ENCODE assay signal across 22 cellular contexts in genomic region chr4:103268746-103269145, GRCh38.
DNase-seq lines count a peak whose midpoint lies in the region; ATAC-seq, FAIRE-seq and TF ChIP-seq lines count a peak whose summit lies in the region.
"Had no signal": no experiment of that assay in that cellular context is flagged by ENCODE, and none has a peak within 500 bp of the region (broad histone marks: within the 10 kb centered on the region; RNA-seq: fewer than 3 reads in every experiment).

No MANE protein-coding gene starts in this region.

- H3K23me2 ChIP-seq in H1 (ENCODE audit: low read depth, low read length) = no peaks in the 10 kb centered on the region

- H3K36me3 Mint-ChIP-seq in effector memory CD8-positive, alpha-beta T cell (ENCODE audit: insufficient read depth) = no peaks in the 10 kb centered on the region
- H3K36me3 Mint-ChIP-seq: CD8-positive, alpha-beta T cell; IgD-negative memory B cell had no signal

- TF ChIP-seq EP300 in H1 (IDR thresholded peaks at IDR 0.05; ENCODE audit: borderline replicate concordance in 1 of 2, low read depth in 2 of 2, low read length in 2 of 2) = no peak

- H2BK12ac ChIP-seq in H1 (ENCODE audit: low read depth, low read length) = no peak overlapping the region
- no peak overlapping the region for H2BK12ac ChIP-seq in neuronal stem cell (ENCODE audit: low read length)

- H4K8ac ChIP-seq in H1 (ENCODE audit: extremely low read depth, insufficient read depth, low read length) (no peak overlapping the region), neuronal stem cell (ENCODE audit: low read depth, low read length) (no peak overlapping the region)

- H2AFZ ChIP-seq in mammary epithelial cell (ENCODE audit: low read depth, low read length) (no peak overlapping the region), H1 (ENCODE audit: low read length) (no peak overlapping the region), neuronal stem cell (ENCODE audit: low read length) (no peak overlapping the region)

- H3K4me3 Mint-ChIP-seq in effector memory CD8-positive, alpha-beta T cell = no peak overlapping the region
- H3K4me3 Mint-ChIP-seq: B cell; CD8-positive, alpha-beta T cell; IgD-negative memory B cell had no signal

- H2BK120ac ChIP-seq in H1 (replicated peaks; ENCODE audit: low read depth, low read length) (no peak overlapping the region), neuronal stem cell (ENCODE audit: low read depth, low read length) (no peak overlapping the region)

- H3K4me3 ChIP-seq in mammary epithelial cell (replicated peaks in 1 of 3; ENCODE audit: insufficient read depth in 1 of 3, low read depth in 2 of 3, low read length in 3 of 3) = no peak overlapping the region
- no peak overlapping the region for H3K4me3 ChIP-seq in breast epithelium
- H3K4me3 ChIP-seq in H1 (ENCODE audit: extremely low read depth in 1 of 4, insufficient read depth in 2 of 4, low read depth in 3 of 4, low read length in 4 of 4) = no peak overlapping the region
- H3K4me3 ChIP-seq in neuronal stem cell (ENCODE audit: low read length in 2 of 2) = no peak overlapping the region
- H3K4me3 ChIP-seq in right atrium auricular region = no peak overlapping the region
- H3K4me3 ChIP-seq: BLaER1 treated with 17β-estradiol and CSF1 and Interleukin-3, amounts not matched to agents 10 nM and 100 nM; HAP-1 had no signal

- ATAC-seq in effector memory CD8-positive, alpha-beta T cell (replicated peaks) = no peak
- no peak for ATAC-seq in GM19467 (IDR thresholded peaks at IDR 0.05; ENCODE audit: unreplicated experiment)
- ATAC-seq: CD8-positive, alpha-beta T cell had no signal

- CTCF ChIA-PET in mammary epithelial cell (lab: Charles Lee; ENCODE audit: low non-redundant PET) (no interaction called here), H1 (lab: Charles Lee; ENCODE audit: partially characterized antibody) (no interaction called here)

- no peak overlapping the region for H3K18ac ChIP-seq in H1 (ENCODE audit: extremely low read depth, low read length)
- H3K18ac ChIP-seq in neuronal stem cell (ENCODE audit: low read length) = no peak overlapping the region

- H2BK15ac ChIP-seq in H1 (ENCODE audit: low read length) (no peak overlapping the region), neuronal stem cell (ENCODE audit: low read length) (no peak overlapping the region)

- H3K14ac ChIP-seq in H1 (ENCODE audit: insufficient read length) = peak overlapping the region; percentile 72
- no peak overlapping the region for H3K14ac ChIP-seq in neuronal stem cell (ENCODE audit: low read length)

- no peak for TF ChIP-seq RAD21 in H1 (IDR thresholded peaks at IDR 0.05 in 1 of 2, conservative IDR thresholded peaks at IDR 0.05 in 1 of 2; ENCODE audit: low read depth in 2 of 2, low read length in 2 of 2)

- H3K9me3 ChIP-seq in mammary epithelial cell (replicated peaks; ENCODE audit: insufficient read depth, low read length) (peaks cover 3% of the 10 kb centered on the region), breast epithelium (peaks cover 0 to 10% of the 10 kb centered on the region in 2 donors), H1 (ENCODE audit: insufficient read depth in 2 of 2, low read depth in 1 of 2, low read length in 1 of 2) (peaks cover 3 to 6% of the 10 kb centered on the region in 2 experiments; a peak in 1 of 4 replicates), neuronal stem cell (replicated peaks in 1 of 2; ENCODE audit: control insufficient read depth in 2 of 2, insufficient read depth in 1 of 2, low read depth in 1 of 2, low read length in 2 of 2) (peaks cover 2 to 12% of the 10 kb centered on the region in 2 donors), right atrium auricular region (peaks cover 0 to 10% of the 10 kb centered on the region in 2 donors)
- H3K9me3 ChIP-seq: HAP-1 had no signal

- BruUV-seq in mammary epithelial cell (replicated peaks; lab: Mats Ljungman, UMichigan) = no TSS peak

- POLR2A ChIA-PET in H1 (lab: Charles Lee; ENCODE audit: partially characterized antibody) = no interaction called here

- no peak overlapping the region for H3K27ac Mint-ChIP-seq in effector memory CD8-positive, alpha-beta T cell
- H3K27ac Mint-ChIP-seq: B cell; CD8-positive, alpha-beta T cell; IgD-negative memory B cell had no signal

- H2AK5ac ChIP-seq in H1 (ENCODE audit: low read depth, low read length) (no peak overlapping the region), neuronal stem cell (ENCODE audit: low read depth, low read length) (no peak overlapping the region)

- no peak overlapping the region for H2BK20ac ChIP-seq in H1 (ENCODE audit: low read length)

- intact Hi-C loops in mammary epithelial cell (cut with micrococcal nuclease) (no loop called here), breast epithelium (cut with DNase I; ENCODE audit: low total_unique reads) (no loop called here)

- H3K4me1 ChIP-seq in mammary epithelial cell (ENCODE audit: insufficient read depth, low read length) = peaks cover 11% of the 10 kb centered on the region
- H3K4me1 ChIP-seq in breast epithelium = no peaks in the 10 kb centered on the region
- no peaks in the 10 kb centered on the region for H3K4me1 ChIP-seq in H1 (replicated peaks in 1 of 4; ENCODE audit: control insufficient read depth in 3 of 4, insufficient read depth in 4 of 4, low read length in 3 of 4)
- H3K4me1 ChIP-seq in neuronal stem cell (ENCODE audit: control insufficient read depth in 2 of 2, insufficient read depth in 1 of 2, low read depth in 1 of 2, low read length in 2 of 2) = no peaks in the 10 kb centered on the region
- H3K4me1 ChIP-seq in right atrium auricular region = no peaks in the 10 kb centered on the region
- H3K4me1 ChIP-seq: BLaER1 treated with 17β-estradiol and CSF1 and Interleukin-3, amounts not matched to agents 10 nM and 100 nM; HAP-1 had no signal

- H3K79me2 ChIP-seq in mammary epithelial cell (ENCODE audit: insufficient read depth, low read length) = no peaks in the 10 kb centered on the region
- no peaks in the 10 kb centered on the region for H3K79me2 ChIP-seq in H1 (ENCODE audit: control insufficient read depth in 1 of 2, insufficient read depth in 2 of 2, low read length in 2 of 2)

- H4K20me1 ChIP-seq in mammary epithelial cell (ENCODE audit: insufficient read depth, low read length) (no peaks in the 10 kb centered on the region), H1 (replicated peaks in 1 of 2; ENCODE audit: control insufficient read depth in 1 of 2, insufficient read depth in 2 of 2, low read length in 2 of 2) (no peaks in the 10 kb centered on the region)
- H4K20me1 ChIP-seq: BLaER1 treated with 17β-estradiol and CSF1 and Interleukin-3, amounts not matched to agents 10 nM and 100 nM had no signal

- H3K27me3 ChIP-seq in mammary epithelial cell (ENCODE audit: insufficient read depth, low read length) = no peaks in the 10 kb centered on the region
- no peaks in the 10 kb centered on the region for H3K27me3 ChIP-seq in breast epithelium
- no peaks in the 10 kb centered on the region for H3K27me3 ChIP-seq in H1 (replicated peaks in 1 of 4; ENCODE audit: control insufficient read depth in 3 of 4, extremely low read depth in 1 of 4, insufficient read depth in 3 of 4, low read length in 3 of 4)
- H3K27me3 ChIP-seq in neuronal stem cell (ENCODE audit: control insufficient read depth in 3 of 3, insufficient read depth in 3 of 3, low read depth in 1 of 3, low read length in 3 of 3) = no peaks in the 10 kb centered on the region
- H3K27me3 ChIP-seq in right atrium auricular region = no peaks in the 10 kb centered on the region
- H3K27me3 ChIP-seq: BLaER1 treated with 17β-estradiol and CSF1 and Interleukin-3, amounts not matched to agents 10 nM and 100 nM had no signal

- H4K5ac ChIP-seq in H1 (ENCODE audit: insufficient read length, low read depth, low read length) = no peak overlapping the region

- H3K4me2 ChIP-seq in mammary epithelial cell (ENCODE audit: insufficient read depth, low read depth, low read length) = no peak overlapping the region
- H3K4me2 ChIP-seq in H1 (ENCODE audit: insufficient read depth in 1 of 2, low read depth in 2 of 2, low read length in 2 of 2) = no peak overlapping the region
- no peak overlapping the region for H3K4me2 ChIP-seq in neuronal stem cell (ENCODE audit: insufficient read depth, low read length, poor library complexity, severe bottlenecking)
- H3K4me2 ChIP-seq: BLaER1 treated with 17β-estradiol and CSF1 and Interleukin-3, amounts not matched to agents 10 nM and 100 nM had no signal

- H3K27ac ChIP-seq in mammary epithelial cell (ENCODE audit: insufficient read depth, low read depth, low read length) (no peak overlapping the region), breast epithelium (no peak overlapping the region), H1 (ENCODE audit: low read depth, low read length) (no peak overlapping the region), neuronal stem cell (replicated peaks; ENCODE audit: low read length) (no peak overlapping the region), right atrium auricular region (no peak overlapping the region)
- H3K27ac ChIP-seq: BLaER1 treated with 17β-estradiol and CSF1 and Interleukin-3, amounts not matched to agents 10 nM and 100 nM; HL-60 had no signal

- TF ChIP-seq POLR2A in breast epithelium (IDR thresholded peaks at IDR 0.05) = no peak
- no peak for TF ChIP-seq POLR2A in H1 (IDR thresholded peaks at IDR 0.05; ENCODE audit: control extremely low read depth in 1 of 2, low read depth in 2 of 2, low read length in 2 of 2)

- H3K9me3 Mint-ChIP-seq in effector memory CD8-positive, alpha-beta T cell = no peaks in the 10 kb centered on the region

- H2BK5ac ChIP-seq in H1 (ENCODE audit: low read depth, low read length) (no peak overlapping the region), neuronal stem cell (ENCODE audit: low read length) (no peak overlapping the region)

- H3K56ac ChIP-seq in H1 (replicated peaks; ENCODE audit: insufficient read length, low read depth, low read length) = no peak overlapping the region

- H3K23ac ChIP-seq in H1 (ENCODE audit: insufficient read length) = no peak overlapping the region
- H3K23ac ChIP-seq in neuronal stem cell (ENCODE audit: low read depth, low read length, poor library complexity) = no peak overlapping the region

- FAIRE-seq in H1 (lab: Jason Lieb, UNC) = no peak
- FAIRE-seq: GM12892, GM18507, HTR-8/SVneo had no signal

- H3K27me3 Mint-ChIP-seq in effector memory CD8-positive, alpha-beta T cell = peaks cover 15 to 40% of the 10 kb centered on the region in 2 donors
- H3K27me3 Mint-ChIP-seq: IgD-negative memory B cell had no signal

- no peak for TF ChIP-seq CTCF in mammary epithelial cell (conservative IDR thresholded peaks at IDR 0.05 in 1 of 2, IDR thresholded peaks at IDR 0.05 in 1 of 2; ENCODE audit: extremely low read depth in 1 of 2, insufficient read depth in 1 of 2, low read depth in 1 of 2, low read length in 2 of 2)
- TF ChIP-seq CTCF in breast epithelium (IDR thresholded peaks at IDR 0.05) = no peak
- no peak for TF ChIP-seq CTCF in H1 (IDR thresholded peaks at IDR 0.05; ENCODE audit: control extremely low read depth in 1 of 3, insufficient read depth in 1 of 3, low read depth in 1 of 3, low read length in 3 of 3)
- TF ChIP-seq CTCF in right atrium auricular region (IDR thresholded peaks at IDR 0.05) = no peak

- no peaks in the 10 kb centered on the region for H3K4me1 Mint-ChIP-seq in effector memory CD8-positive, alpha-beta T cell (ENCODE audit: low read depth in 2 of 2)
- H3K4me1 Mint-ChIP-seq: B cell, IgD-negative memory B cell had no signal

- H3K4ac ChIP-seq in H1 (replicated peaks; ENCODE audit: insufficient read length, low read depth, low read length) (no peak overlapping the region), neuronal stem cell (ENCODE audit: low read length) (peak overlapping the region; percentile 23)

- DNase-seq in mammary epithelial cell (peak; percentile 9), breast epithelium (ENCODE audit: low spot score in 2 of 2) (no peak), HK-2 (ENCODE audit: unreplicated experiment) (peak; percentile 1), H1 (ENCODE audit: low read depth in 1 of 2, low spot score in 2 of 2) (no peak), neuronal stem cell (ENCODE audit: low spot score) (no peak), right atrium auricular region (ENCODE audit: low spot score) (no peak)
- no peak for DNase-seq in effector memory CD8-positive, alpha-beta T cell
- DNase-seq: 8988T; Calu3; CD8-positive, alpha-beta T cell; GDM1; GOT3; KBM-7 had no signal

- dilution Hi-C loops in mammary epithelial cell (cut with HindIII; ENCODE audit: low sequenced_read_pairs) = no loop called here

- H3K36me3 ChIP-seq in mammary epithelial cell (ENCODE audit: insufficient read depth, low read length) = no peaks in the 10 kb centered on the region
- H3K36me3 ChIP-seq in breast epithelium = no peaks in the 10 kb centered on the region
- peaks cover 0 to 2% (median 0%) of the 10 kb centered on the region in 4 experiments; a peak in 4 of 8 replicates for H3K36me3 ChIP-seq in H1 (ENCODE audit: control insufficient read depth in 2 of 4, insufficient read depth in 4 of 4, low read length in 3 of 4)
- no peaks in the 10 kb centered on the region for H3K36me3 ChIP-seq in neuronal stem cell (replicated peaks in 1 of 2; ENCODE audit: control insufficient read depth in 2 of 2, insufficient read depth in 2 of 2, low read length in 2 of 2)
- no peaks in the 10 kb centered on the region for H3K36me3 ChIP-seq in right atrium auricular region
- H3K36me3 ChIP-seq: BLaER1 treated with 17β-estradiol and CSF1 and Interleukin-3, amounts not matched to agents 10 nM and 100 nM; HAP-1 had no signal

- in situ Hi-C loops in mammary epithelial cell (cut with MboI; ENCODE audit: low sequenced_read_pairs in 2 of 2) = no loop called here

- H3K9ac ChIP-seq in mammary epithelial cell (ENCODE audit: insufficient read depth, low read length) (no peak overlapping the region), H1 (replicated peaks in 1 of 4; ENCODE audit: extremely low read depth in 1 of 4, low read depth in 3 of 4, low read length in 3 of 4) (no peak overlapping the region), neuronal stem cell (ENCODE audit: low read depth, low read length, poor library complexity) (no peak overlapping the region)
- H3K9ac ChIP-seq: BLaER1 treated with 17β-estradiol and CSF1 and Interleukin-3, amounts not matched to agents 10 nM and 100 nM had no signal

- no peak overlapping the region for H4K91ac ChIP-seq in H1 (replicated peaks; ENCODE audit: insufficient read length, low read length)
- H4K91ac ChIP-seq in neuronal stem cell (ENCODE audit: low read depth, low read length, poor library complexity) = no peak overlapping the region

- H3K79me1 ChIP-seq in H1 (ENCODE audit: low read depth, low read length) (no peaks in the 10 kb centered on the region), neuronal stem cell (ENCODE audit: low read depth, low read length) (no peaks in the 10 kb centered on the region)

Comparison
In these comparisons a context has a peak if more than half of its experiments do, and no peak if none do; other contexts are left out.
1. DNase-seq: peak in mammary epithelial cell (single experiment) and HK-2 (single experiment); none in breast epithelium (0 of 2), H1 (0 of 2), neuronal stem cell (single experiment), effector memory CD8-positive, alpha-beta T cell (0 of 3) and right atrium auricular region (single experiment).